ENCODE assay signal across 19 cellular contexts in genomic region chr10:118957141-118957825, GRCh38.
DNase-seq lines count a peak whose midpoint lies in the region; ATAC-seq and TF ChIP-seq lines count a peak whose summit lies in the region.
"Had no signal": no experiment of that assay in that cellular context is flagged by ENCODE, and none has a peak within 500 bp of the region (broad histone marks: within the 10 kb centered on the region; RNA-seq: fewer than 3 reads in every experiment).

No MANE protein-coding gene starts in this region.

- intact Hi-C loops in cardiac septum (cut with DNase I) = loop anchor here (5.0 kb wide), 1 partner anchor 45 kb away; no protein-coding TSS in a partner anchor
- intact Hi-C loops in heart right ventricle (cut with DNase I) = no loop called here
- intact Hi-C loops in adrenal gland (cut with DNase I) = no loop called here

- DNase-seq in cardiac septum (ENCODE audit: low spot score) (peak; percentile 39), heart right ventricle (no peak), adrenal gland (peak in 4 of 7 donors; percentile 7 to 36 (median 10)), osteocyte (ENCODE audit: extremely low spot score, unreplicated experiment) (peak; percentile 59), progenitor cell of endocrine pancreas (ENCODE audit: low spot score, unreplicated experiment) (no peak), A172 (ENCODE audit: low spot score) (no peak), kidney glomerular epithelial cell (lab: John Stamatoyannopoulos, UW) (no peak)
- DNase-seq: GDM1, MG63, NCI-H1694 treated with DMSO at 0.1 percent for 48 hours, NCI-H2107, NCI-H446 treated with DMSO at 0.1 percent for 48 hours, NCI-H526 treated with DMSO at 0.1 percent for 48 hours, OCI-M1 had no signal

- 89 to 92% methylated on average over 8 of the region's 8 CpGs for WGBS in heart right ventricle, 2 donors
- 86 to 92% (median 91%) methylated on average over 8 of the region's 8 CpGs for WGBS in adrenal gland, 4 donors

- TF ChIP-seq POLR2A in adrenal gland (IDR thresholded peaks at IDR 0.05) = no peak

- no peaks in the 10 kb centered on the region for H3K36me3 ChIP-seq in heart right ventricle
- no peaks in the 10 kb centered on the region for H3K36me3 ChIP-seq in adrenal gland (replicated peaks in 1 of 2)
- H3K36me3 ChIP-seq: MG63, SJSA1 had no signal

- H3K27me3 ChIP-seq in heart right ventricle (no peaks in the 10 kb centered on the region), adrenal gland (no peaks in the 10 kb centered on the region)
- H3K27me3 ChIP-seq: MG63, SJSA1 had no signal

- no peak for TF ChIP-seq CTCF in heart right ventricle (IDR thresholded peaks at IDR 0.05)
- TF ChIP-seq CTCF in adrenal gland (IDR thresholded peaks at IDR 0.05) = no peak
- no peak for TF ChIP-seq CTCF in osteocyte (IDR thresholded peaks at IDR 0.05)
- TF ChIP-seq CTCF in progenitor cell of endocrine pancreas (IDR thresholded peaks at IDR 0.05; ENCODE audit: unreplicated experiment) = no peak

- H3K4me3 Mint-ChIP-seq in osteocyte (ENCODE audit: unreplicated experiment) = no peak overlapping the region
- H3K4me3 Mint-ChIP-seq in progenitor cell of endocrine pancreas (ENCODE audit: low read depth) = no peak overlapping the region
- H3K4me3 Mint-ChIP-seq: B cell, CD14-positive monocyte, GM23338 had no signal

- H3K4me1 ChIP-seq in heart right ventricle (peaks cover 0 to 46% (median 23%) of the 10 kb centered on the region in 9 donors), adrenal gland (replicated peaks in 1 of 2) (peaks cover 28 to 32% of the 10 kb centered on the region in 2 donors)
- H3K4me1 ChIP-seq: SJSA1 had no signal

- H3K9me3 ChIP-seq in heart right ventricle (no peaks in the 10 kb centered on the region), adrenal gland (replicated peaks in 1 of 3) (no peaks in the 10 kb centered on the region)
- H3K9me3 ChIP-seq: MG63, SJSA1 had no signal

- no peak overlapping the region for H3K4me3 ChIP-seq in heart right ventricle
- no peak overlapping the region for H3K4me3 ChIP-seq in adrenal gland
- H3K4me3 ChIP-seq: GM23338, MG63, SJSA1 had no signal

- H3K4me1 Mint-ChIP-seq in osteocyte (ENCODE audit: unreplicated experiment) (peaks cover 20% of the 10 kb centered on the region), progenitor cell of endocrine pancreas (ENCODE audit: low read depth) (peaks cover 3% of the 10 kb centered on the region)
- H3K4me1 Mint-ChIP-seq: B cell had no signal

- H3K27me3 Mint-ChIP-seq in osteocyte (ENCODE audit: unreplicated experiment) = peaks cover 22% of the 10 kb centered on the region
- no peaks in the 10 kb centered on the region for H3K27me3 Mint-ChIP-seq in progenitor cell of endocrine pancreas

- H3K27ac Mint-ChIP-seq in osteocyte (ENCODE audit: unreplicated experiment) = no peak overlapping the region
- no peak overlapping the region for H3K27ac Mint-ChIP-seq in progenitor cell of endocrine pancreas
- H3K27ac Mint-ChIP-seq: B cell, CD14-positive monocyte, GM23338 had no signal

- H3K9me3 Mint-ChIP-seq in osteocyte (ENCODE audit: unreplicated experiment) (no peaks in the 10 kb centered on the region), progenitor cell of endocrine pancreas (ENCODE audit: low read depth) (no peaks in the 10 kb centered on the region)
- H3K9me3 Mint-ChIP-seq: GM23338 had no signal

- H3K27ac ChIP-seq in heart right ventricle (no peak overlapping the region), adrenal gland (no peak overlapping the region)
- H3K27ac ChIP-seq: SJSA1 had no signal

- H3K36me3 Mint-ChIP-seq in osteocyte (ENCODE audit: unreplicated experiment) (no peaks in the 10 kb centered on the region), progenitor cell of endocrine pancreas (ENCODE audit: insufficient read depth) (no peaks in the 10 kb centered on the region)
- H3K36me3 Mint-ChIP-seq: CD14-positive monocyte had no signal

- ATAC-seq in heart right ventricle = no peak
- ATAC-seq: GM23338, HCT116 had no signal

Comparison
In these comparisons a context has a peak if more than half of its experiments do, and no peak if none do; other contexts are left out.
1. DNase-seq: peak in cardiac septum (single experiment), adrenal gland (4 of 7) and osteocyte (single experiment); none in heart right ventricle (0 of 2), progenitor cell of endocrine pancreas (single experiment), A172 (single experiment) and kidney glomerular epithelial cell (single experiment).